Comparison of ENCODE assay signal across 1 cellular context in genomic region chr20:7214081-7214740, GRCh38.
TF ChIP-seq lines count a peak whose summit lies in the region.

No MANE protein-coding gene starts in this region.

TF ChIP-seq in H1, 55 proteins besides CTCF, POLR2A, EP300 and RAD21:
- TF ChIP-seq TEAD4 (IDR thresholded peaks at IDR 0.05; ENCODE audit: low read depth, low read length) (0 out of 2 replicates have a peak, but pooled peaks have one; percentile 3), CBX8 (IDR thresholded peaks at IDR 0.05; ENCODE audit: borderline replicate concordance, low read depth, low read length) (no peak), SIX5 (IDR thresholded peaks at IDR 0.05; ENCODE audit: low read depth, low read length) (no peak), ASH2L (IDR thresholded peaks at IDR 0.05; ENCODE audit: low read length) (peak; percentile 86), POU5F1 (IDR thresholded peaks at IDR 0.05; ENCODE audit: low read depth, low read length) (no peak), JUN (IDR thresholded peaks at IDR 0.05; ENCODE audit: low read depth, low read length) (no peak), SIRT6 (IDR thresholded peaks at IDR 0.05; ENCODE audit: low read length) (no peak), KDM4A (IDR thresholded peaks at IDR 0.05; ENCODE audit: low read depth, low read length, severe bottlenecking) (no peak), RBBP5 (IDR thresholded peaks at IDR 0.05; ENCODE audit: borderline replicate concordance, low read depth, low read length) (peak; percentile 89; the same call in 1 of the 2 replicates), MAFK (IDR thresholded peaks at IDR 0.05; ENCODE audit: low read depth, low read length) (no peak), SP1 (IDR thresholded peaks at IDR 0.05; ENCODE audit: low read depth, low read length) (peak; percentile 30; the same call in 1 of the 2 replicates), HDAC6 (IDR thresholded peaks at IDR 0.05; ENCODE audit: low read depth, low read length) (no peak), TAF7 (optimal IDR thresholded peaks at IDR 0.05; ENCODE audit: borderline replicate concordance, low read depth, low read length) (no peak), BACH1 (IDR thresholded peaks at IDR 0.05; ENCODE audit: low read length) (no peak)
- TF ChIP-seq, protein P1, sequence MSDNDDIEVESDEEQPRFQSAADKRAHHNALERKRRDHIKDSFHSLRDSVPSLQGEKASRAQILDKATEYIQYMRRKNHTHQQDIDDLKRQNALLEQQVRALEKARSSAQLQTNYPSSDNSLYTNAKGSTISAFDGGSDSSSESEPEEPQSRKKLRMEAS (IDR thresholded peaks at IDR 0.05), result no peak
